In the genomic region with DNA sequence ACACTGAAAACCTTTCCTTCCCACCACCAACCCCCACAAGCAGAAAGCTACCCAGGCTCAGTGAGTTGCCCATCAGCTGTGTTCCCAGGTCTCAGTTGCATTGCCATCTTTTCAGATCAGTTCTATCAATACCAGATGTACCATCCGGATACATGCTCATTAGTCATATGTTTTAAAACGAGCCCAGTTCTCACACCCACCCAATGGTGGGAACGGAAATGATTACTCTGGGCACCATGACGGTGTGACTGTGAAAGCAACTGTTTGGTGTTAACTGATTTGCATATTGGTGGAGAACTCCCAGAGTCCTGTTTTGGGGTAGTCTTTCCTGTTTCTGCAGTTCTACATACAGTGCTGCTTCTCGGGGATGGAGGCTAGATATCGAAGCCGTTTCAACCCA, we compare ENCODE assay signal across 16 cellular contexts.
DNase-seq lines count a peak whose midpoint lies in the region; ATAC-seq and FAIRE-seq lines count a peak whose summit lies in the region.
"Had no signal": no experiment of that assay in that cellular context is flagged by ENCODE, and none has a peak within 500 bp of the region (broad histone marks: within the 10 kb centered on the region; RNA-seq: fewer than 3 reads in every experiment).

No MANE protein-coding gene starts in this region.

- no peaks in the 10 kb centered on the region for H3K4me1 Mint-ChIP-seq in T-cell
- H3K4me1 Mint-ChIP-seq: activated CD4-positive, alpha-beta memory T cell treated with anti-CD3 and anti-CD28 coated beads, Interleukin-2, amount 10 ng/mL, durations not matched to agents 7 days and 5 days had no signal

- no peak overlapping the region for H3K4me3 Mint-ChIP-seq in T-cell
- H3K4me3 Mint-ChIP-seq: activated CD4-positive, alpha-beta memory T cell treated with anti-CD3 and anti-CD28 coated beads, Interleukin-2, amount 10 ng/mL, durations not matched to agents 7 days and 5 days had no signal

- FAIRE-seq in GM18507 (lab: Jason Lieb, UNC) (peak; percentile 39), frontal cortex (lab: Jason Lieb, UNC) (no peak)
- FAIRE-seq: D721Med had no signal

- no peaks in the 10 kb centered on the region for H3K27me3 Mint-ChIP-seq in T-cell
- H3K27me3 Mint-ChIP-seq: activated CD4-positive, alpha-beta memory T cell treated with anti-CD3 and anti-CD28 coated beads, Interleukin-2, amount 10 ng/mL, durations not matched to agents 7 days and 5 days had no signal

- H3K9me3 Mint-ChIP-seq in T-cell, result peaks cover 0 to 7% (median 7%) of the 10 kb centered on the region in 3 donors
- H3K9me3 Mint-ChIP-seq: activated CD4-positive, alpha-beta memory T cell treated with anti-CD3 and anti-CD28 coated beads, Interleukin-2, amount 10 ng/mL, durations not matched to agents 7 days and 5 days; activated T-helper 2 cell treated with anti-CD3 and anti-CD28 coated beads, Interferon-gamma antibody, Interleukin-2, Interleukin-4, amounts not matched to agents 10 μg/mL and 5 μg/mL and 100 μg/mL, durations not matched to agents 14 hours and 24 hours and 36 hours had no signal

- CTCF ChIA-PET in T-cell (lab: Charles Lee), result no interaction called here

- H3K27ac Mint-ChIP-seq in T-cell, result no peak overlapping the region
- H3K27ac Mint-ChIP-seq: activated CD4-positive, alpha-beta memory T cell treated with anti-CD3 and anti-CD28 coated beads, Interleukin-2, amount 10 ng/mL, durations not matched to agents 7 days and 5 days; activated T-helper 2 cell treated with anti-CD3 and anti-CD28 coated beads, Interferon-gamma antibody, Interleukin-2, Interleukin-4, amounts not matched to agents 10 μg/mL and 5 μg/mL and 100 μg/mL, durations not matched to agents 14 hours and 24 hours and 36 hours had no signal

- POLR2A ChIA-PET in T-cell (lab: Charles Lee), result no interaction called here

- no peaks in the 10 kb centered on the region for H3K36me3 Mint-ChIP-seq in T-cell

- ATAC-seq in GM21367 (IDR thresholded peaks at IDR 0.05; ENCODE audit: unreplicated experiment) (peak; percentile 44), HG03175 (IDR thresholded peaks at IDR 0.05; ENCODE audit: unreplicated experiment) (peak; percentile 95), T-cell (replicated peaks in 1 of 4) (no peak)

- DNase-seq in GM18507 (ENCODE audit: extremely low spot score, insufficient read length, low read depth) (no peak), inferior parietal cortex (ENCODE audit: extremely low spot score) (peak; percentile 67), NCI-H2196 (lab: John Stamatoyannopoulos, UW; ENCODE audit: unreplicated experiment) (no peak), T-cell (no peak), T-helper 1 cell (no peak), frontal cortex (ENCODE audit: low spot score in 2 of 2) (no peak)
- DNase-seq: activated CD4-positive, alpha-beta memory T cell treated with anti-CD3 and anti-CD28 coated beads, Interleukin-2, amount 10 ng/mL, durations not matched to agents 7 days and 5 days; cortex of kidney; HCEC 1CT; head of caudate nucleus; NCI-H345; spleen had no signal

Comparison
In these comparisons a context has a peak if more than half of its experiments do, and no peak if none do; other contexts are left out.
1. ATAC-seq: peak in GM21367 (single experiment) and HG03175 (single experiment); none in T-cell (0 of 4).